In the genomic region with DNA sequence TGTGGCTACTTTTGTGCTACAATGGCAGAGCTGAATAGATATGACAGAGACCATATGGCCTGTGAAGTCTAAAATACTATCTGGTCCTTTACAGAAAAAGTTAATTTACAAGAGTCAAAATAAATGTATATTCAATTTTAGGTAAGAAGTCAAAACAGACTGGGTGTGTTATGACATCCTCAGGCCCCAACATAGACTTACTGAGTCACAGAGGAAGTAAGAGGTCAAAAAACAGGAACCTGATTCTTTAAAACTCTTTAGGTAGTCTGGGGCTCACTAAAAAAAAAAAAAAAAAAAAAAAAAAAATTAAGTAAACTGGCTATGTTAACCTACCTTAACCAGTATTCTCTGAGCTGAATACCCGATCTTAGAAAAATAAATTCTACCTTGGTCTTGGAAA, we compare ENCODE assay signal across 24 cellular contexts. TPM values are rescaled to one million over a fixed set of nuclear protein-coding genes. Genes with fewer than 3 reads are reported as not detected.
DNase-seq lines count a peak whose midpoint lies in the region; ATAC-seq, FAIRE-seq and TF ChIP-seq lines count a peak whose summit lies in the region.
"Had no signal": no experiment of that assay in that cellular context is flagged by ENCODE, and none has a peak within 500 bp of the region (broad histone marks: within the 10 kb centered on the region; RNA-seq: fewer than 3 reads in every experiment).

No MANE protein-coding gene starts in this region.

- no peaks in the 10 kb centered on the region for H3K9me1 ChIP-seq in endothelial cell of umbilical vein (replicated peaks; ENCODE audit: control insufficient read depth, extremely low read depth, insufficient read depth, low read length)

- no peaks in the 10 kb centered on the region for H3K36me3 Mint-ChIP-seq in activated CD8-positive, alpha-beta T cell treated with anti-CD3 and anti-CD28 coated beads, Interleukin-2, amount 10 ng/mL, durations not matched to agents 7 days and 5 days (ENCODE audit: low read depth)

- in situ Hi-C loops in KBM-7 (cut with MboI; ENCODE audit: low pct_unique_long_range_greater_than_20kb, low sequenced_read_pairs) = no loop called here

- no peak overlapping the region for H3K4me3 ChIP-seq in endothelial cell of umbilical vein (replicated peaks in 1 of 3; ENCODE audit: insufficient read depth in 1 of 3, low read depth in 1 of 3, low read length in 3 of 3)
- H3K4me3 ChIP-seq in small intestine (ENCODE audit: low read depth in 1 of 2, low read length in 2 of 2) = no peak overlapping the region
- H3K4me3 ChIP-seq: ascending aorta, GM23338, Peyer's patch had no signal

- no peak for TF ChIP-seq POLR2A in endothelial cell of umbilical vein (IDR thresholded peaks at IDR 0.05; ENCODE audit: low read depth, low read length)

- H3K9me3 ChIP-seq in endothelial cell of umbilical vein (replicated peaks; ENCODE audit: control insufficient read depth, insufficient read depth, low read length) (no peaks in the 10 kb centered on the region), small intestine (ENCODE audit: control insufficient read depth, low read depth) (no peaks in the 10 kb centered on the region)
- H3K9me3 ChIP-seq: ascending aorta, Peyer's patch had no signal

- H3K27ac ChIP-seq in endothelial cell of umbilical vein (ENCODE audit: insufficient read depth, low read depth, low read length) (peak overlapping the region; percentile 21), small intestine (ENCODE audit: low read depth in 1 of 2, low read length in 1 of 2) (no peak overlapping the region)
- H3K27ac ChIP-seq: ascending aorta, Peyer's patch had no signal

- CTCF ChIA-PET in endothelial cell of umbilical vein (lab: Charles Lee) = interaction anchor here (0.6 to 2.3 kb wide), 5 partner anchors 25 to 278 kb away, joined by 3 to 10 read pairs (median 3); no protein-coding TSS in a partner anchor
- CTCF ChIA-PET in activated CD8-positive, alpha-beta T cell treated with anti-CD3 and anti-CD28 coated beads, Interleukin-2, amount 10 ng/mL, durations not matched to agents 7 days and 5 days (lab: Charles Lee) = interaction anchor here (1.8 kb wide), 1 partner anchor 55 kb away, joined by 7 read pairs; no protein-coding TSS in a partner anchor

- FAIRE-seq in endothelial cell of umbilical vein (lab: Jason Lieb, UNC) (no peak), small intestine (lab: Jason Lieb, UNC) (no peak)
- FAIRE-seq: A204.1 had no signal

- no peak overlapping the region for H3K4me3 Mint-ChIP-seq in activated CD8-positive, alpha-beta T cell treated with anti-CD3 and anti-CD28 coated beads, Interleukin-2, amount 10 ng/mL, durations not matched to agents 7 days and 5 days
- H3K4me3 Mint-ChIP-seq: activated CD8-positive, alpha-beta T cell treated with anti-CD3 and anti-CD28 coated beads for 36 hours; activated T-cell treated with anti-CD3 and anti-CD28 coated beads, Interleukin-2, amount 50 U/mL, for 4 hours; GM23338 had no signal

- intact Hi-C loops in endothelial cell of umbilical vein (cut with micrococcal nuclease) = no loop called here

- dilution Hi-C loops in endothelial cell of umbilical vein (cut with MboI; ENCODE audit: extremely low pct_ligation_motif_present, low sequenced_read_pairs) = no loop called here

- peak overlapping the region; percentile 34 for H3K4me2 ChIP-seq in endothelial cell of umbilical vein (ENCODE audit: insufficient read depth, low read length)
- H3K4me2 ChIP-seq: GM23338 had no signal

- H3K27me3 Mint-ChIP-seq in activated CD8-positive, alpha-beta T cell treated with anti-CD3 and anti-CD28 coated beads, Interleukin-2, amount 10 ng/mL, durations not matched to agents 7 days and 5 days (ENCODE audit: low read depth) = no peaks in the 10 kb centered on the region
- H3K27me3 Mint-ChIP-seq: activated CD8-positive, alpha-beta T cell treated with anti-CD3 and anti-CD28 coated beads for 36 hours had no signal

- TF ChIP-seq CTCF in endothelial cell of umbilical vein (IDR thresholded peaks at IDR 0.05; ENCODE audit: extremely low read depth in 1 of 2, insufficient read depth in 1 of 2, low read depth in 1 of 2, low read length in 2 of 2) = no peak

- no peak overlapping the region for H3K27ac Mint-ChIP-seq in activated CD8-positive, alpha-beta T cell treated with anti-CD3 and anti-CD28 coated beads, Interleukin-2, amount 10 ng/mL, durations not matched to agents 7 days and 5 days
- H3K27ac Mint-ChIP-seq: activated CD8-positive, alpha-beta T cell treated with anti-CD3 and anti-CD28 coated beads for 36 hours; GM23338 had no signal

- WGBS in small intestine, 3 donors = 84 to 97% (median 89%) methylated on average over 1 of the region's 1 CpG

- no peaks in the 10 kb centered on the region for H4K20me1 ChIP-seq in endothelial cell of umbilical vein (replicated peaks; ENCODE audit: control insufficient read depth, extremely low read depth, insufficient read depth, low read length)

- H3K4me1 Mint-ChIP-seq in activated CD8-positive, alpha-beta T cell treated with anti-CD3 and anti-CD28 coated beads, Interleukin-2, amount 10 ng/mL, durations not matched to agents 7 days and 5 days (ENCODE audit: low read depth) = peaks cover 14% of the 10 kb centered on the region
- H3K4me1 Mint-ChIP-seq: GM23338 had no signal

- peaks cover 33% of the 10 kb centered on the region for H3K4me1 ChIP-seq in endothelial cell of umbilical vein (ENCODE audit: control insufficient read depth, extremely low read depth, insufficient read depth, low read length)
- H3K4me1 ChIP-seq in small intestine (ENCODE audit: control insufficient read depth in 2 of 2, insufficient read depth in 1 of 2, low read depth in 1 of 2, low read length in 1 of 2) = no peaks in the 10 kb centered on the region

- H3K27me3 ChIP-seq in endothelial cell of umbilical vein (ENCODE audit: control insufficient read depth in 2 of 2, insufficient read depth in 2 of 2, low read length in 2 of 2) (no peaks in the 10 kb centered on the region), small intestine (ENCODE audit: control insufficient read depth in 2 of 2, insufficient read depth in 2 of 2, low read length in 2 of 2) (no peaks in the 10 kb centered on the region)
- H3K27me3 ChIP-seq: ascending aorta, Peyer's patch had no signal

- POLR2A ChIA-PET in endothelial cell of umbilical vein (lab: Charles Lee) = no interaction called here
- POLR2A ChIA-PET in activated CD8-positive, alpha-beta T cell treated with anti-CD3 and anti-CD28 coated beads, Interleukin-2, amount 10 ng/mL, durations not matched to agents 7 days and 5 days (lab: Charles Lee) = no interaction called here

- DNase-seq in AML-193 (lab: John Stamatoyannopoulos, UW) = peak; percentile 70 to 80
- peak; percentile 65 for DNase-seq in KBM-7
- peak; percentile 49 for DNase-seq in OCI-M1 (lab: John Stamatoyannopoulos, UW)
- DNase-seq in endothelial cell of umbilical vein (ENCODE audit: low read depth, low spot score) = peak; percentile 44
- DNase-seq in NCI-H524 treated with DMSO at 0.1 percent for 48 hours (lab: John Stamatoyannopoulos, UW) = no peak
- no peak for DNase-seq in small intestine
- no peak for DNase-seq in activated CD8-positive, alpha-beta T cell treated with anti-CD3 and anti-CD28 coated beads, Interleukin-2, amount 10 ng/mL, durations not matched to agents 7 days and 5 days
- no peak for DNase-seq in kidney glomerular epithelial cell (lab: John Stamatoyannopoulos, UW)
- DNase-seq: activated CD8-positive, alpha-beta T cell treated with anti-CD3 and anti-CD28 coated beads for 36 hours; activated naive CD4-positive, alpha-beta T cell treated with anti-CD3 and anti-CD28 coated beads, Interleukin-2, amount 50 U/mL, for 16 hours; activated T-cell treated with anti-CD3 and anti-CD28 coated beads, Interleukin-2, amount 50 U/mL, for 4 hours; DMS79; foreskin fibroblast; IMR-90; midbrain; NCI-H1092; NCI-H510A treated with DMSO at 0.1 percent for 48 hours; Peyer's patch; SW 1271 had no signal

- H3K9me3 Mint-ChIP-seq in activated CD8-positive, alpha-beta T cell treated with anti-CD3 and anti-CD28 coated beads, Interleukin-2, amount 10 ng/mL, durations not matched to agents 7 days and 5 days (ENCODE audit: insufficient read depth) = no peaks in the 10 kb centered on the region
- H3K9me3 Mint-ChIP-seq: activated CD8-positive, alpha-beta T cell treated with anti-CD3 and anti-CD28 coated beads for 36 hours; activated T-cell treated with anti-CD3 and anti-CD28 coated beads, Interleukin-2, amount 50 U/mL, for 4 hours; CD8-positive, alpha-beta memory T cell; GM23338; neural crest cell had no signal

- no peak overlapping the region for H3K9ac ChIP-seq in endothelial cell of umbilical vein (replicated peaks; ENCODE audit: extremely low read depth, insufficient read depth, low read length)

- H3K36me3 ChIP-seq in endothelial cell of umbilical vein (ENCODE audit: control insufficient read depth in 2 of 2, extremely low read depth in 1 of 2, insufficient read depth in 2 of 2, low read length in 2 of 2) (no peaks in the 10 kb centered on the region), small intestine (ENCODE audit: control insufficient read depth in 2 of 2, insufficient read depth in 2 of 2, low read length in 2 of 2) (no peaks in the 10 kb centered on the region)
- H3K36me3 ChIP-seq: ascending aorta, Peyer's patch had no signal

- H2AFZ ChIP-seq in endothelial cell of umbilical vein (ENCODE audit: low read depth, low read length) = no peak overlapping the region
- H2AFZ ChIP-seq: GM23338 had no signal

- no TSS peak for BruUV-seq in endothelial cell of umbilical vein (replicated peaks; lab: Mats Ljungman, UMichigan)

- H3K79me2 ChIP-seq in endothelial cell of umbilical vein (ENCODE audit: control insufficient read depth, insufficient read depth, low read length) = no peaks in the 10 kb centered on the region

- ATAC-seq in activated CD8-positive, alpha-beta T cell treated with anti-CD3 and anti-CD28 coated beads, Interleukin-2, amount 10 ng/mL, durations not matched to agents 7 days and 5 days = no peak
- ATAC-seq: activated CD8-positive, alpha-beta T cell treated with anti-CD3 and anti-CD28 coated beads for 36 hours; activated T-cell treated with anti-CD3 and anti-CD28 coated beads, Interleukin-2, amount 50 U/mL, for 4 hours; GM23338 had no signal

TF ChIP-seq in endothelial cell of umbilical vein, 7 proteins besides CTCF, POLR2A, EP300 and RAD21 (continues in another document):
- TF ChIP-seq FOS (IDR thresholded peaks at IDR 0.05; ENCODE audit: borderline replicate concordance, insufficient read depth, low read length) = peak; percentile 12
- TF ChIP-seq POLR2AphosphoS5 (IDR thresholded peaks at IDR 0.05; ENCODE audit: insufficient read depth, low read depth, low read length) = no peak

RNA-seq across cellular contexts. Expression of gene DNAAF4, which starts 13.1 kb away (rescaled TPM):
- 4.0 and 4.6 TPM in 2 replicates for total RNA-seq in endothelial cell of umbilical vein
- polyA plus RNA-seq in endothelial cell of umbilical vein (2.1 and 3.4 TPM in 2 replicates), small intestine (1 to 10 TPM in 2 of 3 donors, not detected in 1; 1.8 to 2.4 TPM)
- 3.0 and 5.5 TPM in 2 replicates for polyA plus RNA-seq in endothelial cell of umbilical vein (2011; cell fraction: cytosol; rRNA removed)
- 2.5 and 4.7 TPM in 2 replicates for polyA plus RNA-seq in endothelial cell of umbilical vein (2011; cell fraction: nucleus; rRNA removed)
- 3.8 and 4.7 TPM in 2 replicates for polyA plus RNA-seq in endothelial cell of umbilical vein (2012)
- 3.8 and 5.2 TPM in 2 replicates for polyA minus RNA-seq in endothelial cell of umbilical vein
- polyA minus RNA-seq in endothelial cell of umbilical vein (2011; cell fraction: cytosol; rRNA and poly(A)+ RNA removed) = 0.61 TPM
- polyA minus RNA-seq in endothelial cell of umbilical vein (2011; cell fraction: nucleus; rRNA and poly(A)+ RNA removed) = 3.3 and 8.9 TPM in 2 replicates
- not detected for total RNA-seq in activated CD8-positive, alpha-beta T cell treated with anti-CD3 and anti-CD28 coated beads, Interleukin-2, amount 10 ng/mL, durations not matched to agents 7 days and 5 days
- total RNA-seq: ascending aorta had no signal
- polyA plus RNA-seq: CD8-positive, alpha-beta memory T cell had no signal

Comparison
In these comparisons a context has a peak if more than half of its experiments do, and no peak if none do; other contexts are left out.
1. DNase-seq: peak in AML-193 (2 of 2), KBM-7 (single experiment), OCI-M1 (single experiment) and endothelial cell of umbilical vein (single experiment); none in NCI-H524 treated with DMSO at 0.1 percent for 48 hours (single experiment), small intestine (single experiment), activated CD8-positive, alpha-beta T cell treated with anti-CD3 and anti-CD28 coated beads, Interleukin-2, amount 10 ng/mL, durations not matched to agents 7 days and 5 days (single experiment) and kidney glomerular epithelial cell (single experiment).